ENCODE assay signal across 21 cellular contexts in the genomic region with DNA sequence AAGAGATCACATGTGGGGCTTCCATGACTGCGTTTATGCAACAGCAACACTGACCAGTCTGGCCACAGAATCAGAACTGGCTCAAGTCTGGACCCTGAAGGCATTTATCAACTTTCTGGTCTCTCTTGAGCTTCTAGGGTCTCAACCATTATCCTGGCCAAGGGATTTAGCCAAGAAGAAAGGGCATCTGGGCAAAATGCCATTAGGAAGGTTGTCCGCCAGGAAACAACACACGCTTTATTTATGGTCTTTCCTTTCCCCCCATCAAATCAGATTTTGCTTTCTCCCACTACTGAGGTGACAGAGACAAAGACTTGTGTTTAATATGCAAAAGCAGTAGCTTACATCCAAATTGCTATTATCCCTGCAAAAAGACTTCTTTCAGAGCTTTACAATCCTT.
DNase-seq lines count a peak whose midpoint lies in the region; ATAC-seq and TF ChIP-seq lines count a peak whose summit lies in the region.
"Had no signal": no experiment of that assay in that cellular context is flagged by ENCODE, and none has a peak within 500 bp of the region (broad histone marks: within the 10 kb centered on the region; RNA-seq: fewer than 3 reads in every experiment).

No MANE protein-coding gene starts in this region.

- H2AFZ ChIP-seq in neural progenitor cell (replicated peaks) = no peak overlapping the region

- H3K9me3 ChIP-seq in HAP-1 (no peaks in the 10 kb centered on the region), neural progenitor cell (ENCODE audit: low read depth) (no peaks in the 10 kb centered on the region), gastroesophageal sphincter (peaks cover 0 to 5% (median 0%) of the 10 kb centered on the region in 3 donors)
- H3K9me3 ChIP-seq: A549, BE2C, SJCRH30 had no signal

- 81 to 82% methylated on average over 3 of the region's 3 CpGs for WGBS in gastroesophageal sphincter (ENCODE audit: low coverage in 1 of 2), 2 donors

- peaks cover 2% of the 10 kb centered on the region for H3K27me3 Mint-ChIP-seq in neural progenitor cell (ENCODE audit: insufficient read depth, low read depth)

- TF ChIP-seq POLR2A in gastroesophageal sphincter (IDR thresholded peaks at IDR 0.05) = no peak

- peaks cover 8% of the 10 kb centered on the region for H3F3A ChIP-seq in neural progenitor cell (ENCODE audit: low read depth)

- TF ChIP-seq CTCF in neural progenitor cell (IDR thresholded peaks at IDR 0.05) = no peak
- no peak for TF ChIP-seq CTCF in gastroesophageal sphincter (IDR thresholded peaks at IDR 0.05)

- H3K9me3 Mint-ChIP-seq in neural progenitor cell = no peaks in the 10 kb centered on the region
- H3K9me3 Mint-ChIP-seq: HFFc6 had no signal

- in situ Hi-C loops in HAP-1 (cut with MboI; ENCODE audit: low sequenced_read_pairs) = no loop called here
- in situ Hi-C loops in KBM-7 (cut with MboI; ENCODE audit: low pct_unique_long_range_greater_than_20kb, low sequenced_read_pairs) = no loop called here

- H3K36me3 ChIP-seq in HAP-1 (replicated peaks) = no peaks in the 10 kb centered on the region
- no peaks in the 10 kb centered on the region for H3K36me3 ChIP-seq in neural progenitor cell
- H3K36me3 ChIP-seq in gastroesophageal sphincter = no peaks in the 10 kb centered on the region
- H3K36me3 ChIP-seq: BE2C, SJCRH30 had no signal

- H3K9ac ChIP-seq in neural progenitor cell = no peak overlapping the region

- H3K4me2 ChIP-seq in neural progenitor cell = no peak overlapping the region
- H3K4me2 ChIP-seq: A549 had no signal

- TF ChIP-seq EP300 in gastroesophageal sphincter (IDR thresholded peaks at IDR 0.05) = no peak

- H3K4me1 ChIP-seq in HAP-1 (peaks cover 21% of the 10 kb centered on the region), neural progenitor cell (peaks cover 9% of the 10 kb centered on the region), gastroesophageal sphincter (no peaks in the 10 kb centered on the region)
- H3K4me1 ChIP-seq: A549, BE2C, SJCRH30 had no signal

- H3K27me3 ChIP-seq in HAP-1 (ENCODE audit: low read depth) (no peaks in the 10 kb centered on the region), neural progenitor cell (no peaks in the 10 kb centered on the region), gastroesophageal sphincter (no peaks in the 10 kb centered on the region)
- H3K27me3 ChIP-seq: BE2C, SJCRH30 had no signal

- H3K27ac ChIP-seq in cingulate gyrus (ENCODE audit: low read depth, low read length) = peak overlapping the region; percentile 19
- no peak overlapping the region for H3K27ac ChIP-seq in neural progenitor cell
- no peak overlapping the region for H3K27ac ChIP-seq in gastroesophageal sphincter
- H3K27ac ChIP-seq: A549, SJCRH30 had no signal

- H3K4me1 Mint-ChIP-seq in neural progenitor cell = peaks cover 2% of the 10 kb centered on the region

- ATAC-seq in GM19467 (IDR thresholded peaks at IDR 0.05; ENCODE audit: unreplicated experiment) = no peak
- ATAC-seq in HG02759 (IDR thresholded peaks at IDR 0.05; ENCODE audit: unreplicated experiment) = no peak
- no peak for ATAC-seq in gastroesophageal sphincter
- ATAC-seq: A549 had no signal

- peak overlapping the region; percentile 22 for H3K27ac Mint-ChIP-seq in neural progenitor cell
- H3K27ac Mint-ChIP-seq: HFFc6 had no signal

- no peaks in the 10 kb centered on the region for H3K36me3 Mint-ChIP-seq in neural progenitor cell

- H3K4me3 ChIP-seq in HAP-1 (no peak overlapping the region), neural progenitor cell (no peak overlapping the region), gastroesophageal sphincter (no peak overlapping the region)
- H3K4me3 ChIP-seq: A549, SJCRH30 had no signal

- no peaks in the 10 kb centered on the region for H3K79me2 ChIP-seq in neural progenitor cell (ENCODE audit: low read depth)

- peak; percentile 58 for DNase-seq in COLO829 (ENCODE audit: low spot score)
- peak; percentile 28 to 52 for DNase-seq in HAP-1 (ENCODE audit: low spot score in 2 of 2)
- DNase-seq in neural progenitor cell (ENCODE audit: low spot score) = no peak
- no peak for DNase-seq in KBM-7
- DNase-seq: BE2C, EL, HFFc6, IMR-90, Karpas-422, NCI-H1436, NCI-H187 treated with DMSO at 0.1 percent for 48 hours, NCI-H2107, NCI-H2227 treated with DMSO at 0.1 percent for 48 hours, NCI-H510A, OCI-M1, SJCRH30 had no signal

- H4K20me1 ChIP-seq in neural progenitor cell (ENCODE audit: low read depth) = no peaks in the 10 kb centered on the region

- H3K4me3 Mint-ChIP-seq in neural progenitor cell = no peak overlapping the region
- H3K4me3 Mint-ChIP-seq: HFFc6 had no signal

Comparison
In these comparisons a context has a peak if more than half of its experiments do, and no peak if none do; other contexts are left out.
1. DNase-seq: peak in COLO829 (single experiment) and HAP-1 (2 of 2); none in neural progenitor cell (single experiment) and KBM-7 (single experiment).